ENCODE assay signal across 18 cellular contexts in the genomic region with DNA sequence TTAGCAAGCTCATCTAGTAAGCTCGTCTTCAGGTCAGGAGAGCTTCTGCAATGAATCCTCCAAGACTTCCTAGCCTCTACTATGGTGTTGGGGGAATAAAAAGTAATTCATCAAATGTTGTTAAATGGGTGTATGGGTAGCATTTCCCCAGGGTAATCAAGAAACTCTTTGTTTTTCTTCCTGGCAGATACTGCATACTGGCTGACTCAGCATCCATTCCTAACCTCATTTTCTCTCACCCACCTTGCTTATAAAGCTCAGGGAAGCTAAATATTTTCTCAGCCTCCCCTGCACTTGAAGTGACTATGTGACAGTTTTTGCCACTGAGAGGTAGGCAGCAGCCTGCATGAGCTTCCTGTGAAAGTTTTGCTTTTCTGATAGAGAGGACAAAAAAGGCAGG.
"Had no signal": no experiment of that assay in that cellular context is flagged by ENCODE, and none has a peak within 500 bp of the region (broad histone marks: within the 10 kb centered on the region; RNA-seq: fewer than 3 reads in every experiment).

No MANE protein-coding gene starts in this region.

- DNase-seq: activated CD4-positive, alpha-beta T cell treated with anti-CD3 and anti-CD28 coated beads for 36 hours; activated CD4-positive, alpha-beta T cell treated with anti-CD3 and anti-CD28 coated beads, Interleukin-2, amount 50 U/mL, for 48 hours; activated gamma-delta T cell; adrenal gland; cerebellar nuclear complex; effector memory CD8-positive, alpha-beta T cell; foreskin melanocyte; glutamatergic neuron; hippocampal formation; nephron progenitor cell; nucleus accumbens; stimulated activated naive CD8-positive, alpha-beta T cell treated with anti-CD3 and anti-CD28 coated beads, Interleukin-15, Interleukin-2, amounts not matched to agents 100 U/mL and 50 U/mL, for 24 hours; substantia nigra; tibial artery; uterus had no signal

- ATAC-seq: activated CD4-positive, alpha-beta T cell treated with anti-CD3 and anti-CD28 coated beads for 36 hours; activated naive CD4-positive, alpha-beta T cell treated with anti-CD3 and anti-CD28 coated beads, Interleukin-2, amount 50 U/mL, for 72 hours; effector memory CD8-positive, alpha-beta T cell; stimulated activated naive CD8-positive, alpha-beta T cell treated with anti-CD3 and anti-CD28 coated beads, Interleukin-15, Interleukin-2, amounts not matched to agents 100 U/mL and 50 U/mL, for 24 hours; WTC11 had no signal

- H3K4me1 ChIP-seq: adrenal gland, tibial artery, uterus had no signal

- H3K4me3 ChIP-seq: adrenal gland, lung, tibial artery, uterus had no signal

- H3K27ac ChIP-seq: adrenal gland, tibial artery, uterus had no signal

- H3K27me3 ChIP-seq: adrenal gland, uterus had no signal

- H3K9me3 ChIP-seq: adrenal gland, tibial artery, uterus had no signal

- H3K36me3 ChIP-seq: adrenal gland, tibial artery, uterus had no signal
